9 cellular contexts compared by ENCODE assay signal in the genomic region with DNA sequence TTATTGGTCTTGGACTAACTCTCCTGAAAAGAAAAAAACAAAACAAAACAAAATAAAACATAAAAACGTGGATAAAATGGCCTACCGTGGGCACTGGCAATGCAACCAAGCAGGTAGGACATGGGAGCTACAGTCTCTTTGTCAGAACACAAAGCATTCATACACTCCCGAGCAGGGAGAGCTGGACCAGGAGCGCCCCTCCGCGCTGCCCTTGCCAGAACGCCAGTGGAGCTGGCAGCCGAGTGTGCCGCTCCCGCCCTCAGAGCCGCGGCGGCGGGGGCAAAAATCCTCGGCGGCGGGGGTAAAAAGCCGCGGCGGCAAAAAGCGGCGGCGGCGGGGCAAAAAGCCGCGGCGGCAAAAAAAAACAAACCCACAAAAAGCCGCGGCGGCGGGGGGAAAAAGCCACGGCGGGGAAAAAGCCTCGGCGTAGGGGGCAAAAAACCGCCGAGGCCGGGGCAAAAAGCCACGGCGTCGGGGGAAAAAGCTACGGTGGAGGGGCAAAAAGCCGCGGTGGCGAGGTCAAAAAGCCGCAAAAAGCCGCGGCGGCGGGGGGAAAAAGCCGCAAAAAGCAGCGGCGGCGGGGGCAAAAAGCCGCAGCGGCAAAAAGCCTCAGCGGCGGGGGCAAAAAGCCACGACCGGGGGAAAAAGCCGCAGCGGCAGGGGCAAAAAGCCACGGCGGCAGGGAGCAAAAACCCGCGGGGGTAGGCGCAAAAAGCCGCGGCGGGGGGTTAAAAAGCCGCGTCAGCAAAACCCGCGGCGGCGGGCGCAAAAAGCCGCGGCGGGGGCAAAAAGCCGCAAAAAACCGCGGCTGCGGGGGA.
DNase-seq lines count a peak whose midpoint lies in the region; ATAC-seq and TF ChIP-seq lines count a peak whose summit lies in the region.
"Had no signal": no experiment of that assay in that cellular context is flagged by ENCODE, and none has a peak within 500 bp of the region (broad histone marks: within the 10 kb centered on the region; RNA-seq: fewer than 3 reads in every experiment).

No MANE protein-coding gene starts in this region.

- DNase-seq in activated CD4-positive, alpha-beta T cell treated with anti-CD3 and anti-CD28 coated beads for 36 hours, result peak; percentile 5
- DNase-seq in activated CD4-positive, alpha-beta T cell treated with anti-CD3 and anti-CD28 coated beads for 48 hours, result no peak
- peak; percentile 39 for DNase-seq in RWPE2 (ENCODE audit: low spot score)
- no peak for DNase-seq in thoracic aorta (ENCODE audit: low spot score)
- DNase-seq: immature natural killer cell had no signal

- H3K4me1 ChIP-seq in RWPE2 (ENCODE audit: insufficient read depth, poor library complexity, severe bottlenecking) (no peaks in the 10 kb centered on the region), thoracic aorta (ENCODE audit: control insufficient read depth in 1 of 2, low read depth in 2 of 2) (no peaks in the 10 kb centered on the region)

- no peak for ATAC-seq in activated CD4-positive, alpha-beta T cell treated with anti-CD3 and anti-CD28 coated beads for 36 hours
- ATAC-seq in RWPE2 (ENCODE audit: low read depth) (no peak), thoracic aorta (ENCODE audit: insufficient number of reproducible peaks, low FRiP score, low read depth) (no peak), HG02973 (IDR thresholded peaks at IDR 0.05; ENCODE audit: unreplicated experiment) (no peak), GM21737 (IDR thresholded peaks at IDR 0.05; ENCODE audit: unreplicated experiment) (no peak), HG02678 (IDR thresholded peaks at IDR 0.05; ENCODE audit: unreplicated experiment) (no peak)

- no peak overlapping the region for H3K27ac Mint-ChIP-seq in activated CD4-positive, alpha-beta T cell treated with anti-CD3 and anti-CD28 coated beads for 36 hours
- H3K27ac Mint-ChIP-seq: immature natural killer cell had no signal

- peak overlapping the region; percentile 11 for H3K4me3 ChIP-seq in RWPE2 (ENCODE audit: severe bottlenecking)
- peak overlapping the region; percentile 8 for H3K4me3 ChIP-seq in iPS-11a (ENCODE audit: low read depth, low read length)
- H3K4me3 ChIP-seq in thoracic aorta, result peak overlapping the region; percentile 68

- H3K27ac ChIP-seq in RWPE2 (ENCODE audit: poor library complexity, severe bottlenecking), result no peak overlapping the region
- H3K27ac ChIP-seq in thoracic aorta, result no peak overlapping the region

- H3K9me3 Mint-ChIP-seq in activated CD4-positive, alpha-beta T cell treated with anti-CD3 and anti-CD28 coated beads for 36 hours (ENCODE audit: low read depth), result peaks cover 4% of the 10 kb centered on the region

- H3K27me3 ChIP-seq in RWPE2 (ENCODE audit: insufficient read depth, poor library complexity, severe bottlenecking) (peaks cover 37% of the 10 kb centered on the region), thoracic aorta (replicated peaks; ENCODE audit: insufficient read depth) (no peaks in the 10 kb centered on the region)

- POLR2A ChIA-PET in activated CD4-positive, alpha-beta T cell treated with anti-CD3 and anti-CD28 coated beads for 36 hours (lab: Charles Lee), result no interaction called here

- H3K36me3 ChIP-seq in RWPE2 (ENCODE audit: low read depth) (no peaks in the 10 kb centered on the region), thoracic aorta (no peaks in the 10 kb centered on the region)

- peak overlapping the region; percentile 40 for H3K4me3 Mint-ChIP-seq in activated CD4-positive, alpha-beta T cell treated with anti-CD3 and anti-CD28 coated beads for 36 hours

- H3K27me3 Mint-ChIP-seq in activated CD4-positive, alpha-beta T cell treated with anti-CD3 and anti-CD28 coated beads for 36 hours, result peaks cover 24% of the 10 kb centered on the region

- intact Hi-C loops in activated CD4-positive, alpha-beta T cell treated with anti-CD3 and anti-CD28 coated beads for 36 hours (cut with DNase I, micrococcal nuclease), result no loop called here

- H3K9me3 ChIP-seq in RWPE2 (ENCODE audit: severe bottlenecking) (no peaks in the 10 kb centered on the region), thoracic aorta (no peaks in the 10 kb centered on the region)

- CTCF ChIA-PET in activated CD4-positive, alpha-beta T cell treated with anti-CD3 and anti-CD28 coated beads for 36 hours (lab: Charles Lee), result no interaction called here

- peaks cover 5% of the 10 kb centered on the region for H3K36me3 Mint-ChIP-seq in activated CD4-positive, alpha-beta T cell treated with anti-CD3 and anti-CD28 coated beads for 36 hours (ENCODE audit: low read depth)

- TF ChIP-seq CTCF in RWPE2 (IDR thresholded peaks at IDR 0.05; ENCODE audit: poor library complexity, severe bottlenecking) (no peak), thoracic aorta (IDR thresholded peaks at IDR 0.05) (no peak)

- H3K4me1 Mint-ChIP-seq in activated CD4-positive, alpha-beta T cell treated with anti-CD3 and anti-CD28 coated beads for 36 hours, result peaks cover 2% of the 10 kb centered on the region
- H3K4me1 Mint-ChIP-seq: immature natural killer cell had no signal

Comparison
In these comparisons a context has a peak if more than half of its experiments do, and no peak if none do; other contexts are left out.
1. DNase-seq: peak in activated CD4-positive, alpha-beta T cell treated with anti-CD3 and anti-CD28 coated beads for 36 hours (single experiment) and RWPE2 (single experiment); none in activated CD4-positive, alpha-beta T cell treated with anti-CD3 and anti-CD28 coated beads for 48 hours (single experiment) and thoracic aorta (single experiment).
2. H3K4me3 ChIP-seq: peak in every context shown above with its lines; median percentile 68 in thoracic aorta; 11 in RWPE2; 8 in iPS-11a.